ENCODE assay signal across 23 cellular contexts in the genomic region with DNA sequence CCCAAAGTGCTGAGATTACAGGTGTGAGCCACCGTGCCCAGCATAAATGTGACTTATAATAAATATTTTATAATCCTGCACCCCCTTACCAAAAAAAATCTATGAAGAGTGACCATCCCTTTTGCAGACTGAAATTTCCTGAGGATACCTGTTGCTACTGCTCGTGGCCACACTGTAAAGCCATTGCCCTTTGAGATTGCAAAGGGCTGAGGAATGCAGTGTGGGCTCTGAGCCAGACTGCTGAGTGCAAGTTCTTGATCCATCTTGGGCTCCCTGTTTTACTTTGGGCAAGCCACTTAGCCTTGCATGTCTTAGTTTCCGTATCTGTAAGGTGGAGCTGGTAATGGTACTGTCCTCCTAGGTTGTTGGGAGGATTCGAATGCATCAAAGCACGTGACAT. TPM values are rescaled to one million over a fixed set of nuclear protein-coding genes. Genes with fewer than 3 reads are reported as not detected.
A peak's percentile ranks its signal among the peaks of the same experiment; 100 is the strongest.
DNase-seq lines count a peak whose midpoint lies in the region; ATAC-seq, FAIRE-seq and TF ChIP-seq lines count a peak whose summit lies in the region.
"Had no signal": no experiment of that assay in that cellular context is flagged by ENCODE, and none has a peak within 500 bp of the region (broad histone marks: within the 10 kb centered on the region; RNA-seq: fewer than 3 reads in every experiment).

No MANE protein-coding gene starts in this region.

- no peaks in the 10 kb centered on the region for H3K36me3 ChIP-seq in small intestine (ENCODE audit: control insufficient read depth in 2 of 2, insufficient read depth in 2 of 2, low read length in 2 of 2)
- H3K36me3 ChIP-seq: ascending aorta, neural progenitor cell, right atrium auricular region had no signal

- H3K27ac ChIP-seq in small intestine (ENCODE audit: low read depth in 1 of 2, low read length in 1 of 2) = peak overlapping the region in 1 of 2 donors; percentile 97
- H3K27ac ChIP-seq: ascending aorta, coronary artery, neural progenitor cell, right atrium auricular region had no signal

- H3K9me3 ChIP-seq in small intestine (ENCODE audit: control insufficient read depth, low read depth) = no peaks in the 10 kb centered on the region

- no peak for ATAC-seq in HG03135 (IDR thresholded peaks at IDR 0.05; ENCODE audit: unreplicated experiment)
- ATAC-seq in GM21423 (IDR thresholded peaks at IDR 0.05; ENCODE audit: unreplicated experiment) = no peak
- ATAC-seq: activated CD4-positive, alpha-beta T cell treated with anti-CD3 and anti-CD28 coated beads for 36 hours had no signal

- peaks cover 2 to 8% of the 10 kb centered on the region in 2 donors for H3K4me1 ChIP-seq in small intestine (ENCODE audit: control insufficient read depth in 2 of 2, insufficient read depth in 1 of 2, low read depth in 1 of 2, low read length in 1 of 2)

- FAIRE-seq in small intestine (lab: Jason Lieb, UNC) = no peak

- TF ChIP-seq CTCF in choroid plexus epithelial cell (conservative IDR thresholded peaks at IDR 0.05; ENCODE audit: low read depth, low read length) = no peak

- 77 to 89% (median 79%) methylated on average over 5 of the region's 5 CpGs for WGBS in small intestine, 3 donors

- DNase-seq in ELR (ENCODE audit: low read depth) (peak; percentile 37), NCI-H226 (peak; percentile 62), choroid plexus epithelial cell (ENCODE audit: low read depth) (peak; percentile 64), small intestine (peak; percentile 77), NCI-H187 treated with DMSO at 0.1 percent for 48 hours (lab: John Stamatoyannopoulos, UW) (no peak), SW480 (ENCODE audit: low spot score) (no peak)
- DNase-seq: activated CD4-positive, alpha-beta T cell treated with anti-CD3 and anti-CD28 coated beads for 36 hours; activated CD8-positive, alpha-beta memory T cell treated with anti-CD3 and anti-CD28 coated beads, Interleukin-2, amount 50 U/mL, for 48 hours; activated gamma-delta T cell treated with Interleukin-2 at 50 U/mL for 16 hours; AML-193; DMS 273 treated with DMSO at 0.1 percent for 48 hours; KG1; midbrain; NCI-H1436 treated with DMSO at 0.1 percent for 48 hours; SIG-M5; stimulated activated CD4-positive, alpha-beta T cell treated with anti-CD3 and anti-CD28 coated beads, Interleukin-1b, Interleukin-23, amount 100 ng/mL, for 48 hours; T-helper 9 cell had no signal

- no peak overlapping the region for H3K4me3 ChIP-seq in choroid plexus epithelial cell (ENCODE audit: low read depth, low read length)
- no peak overlapping the region for H3K4me3 ChIP-seq in small intestine (ENCODE audit: low read depth in 1 of 2, low read length in 2 of 2)
- H3K4me3 ChIP-seq: ascending aorta, coronary artery, neural progenitor cell, right atrium auricular region had no signal

- H3K27me3 ChIP-seq in small intestine (ENCODE audit: control insufficient read depth in 2 of 2, insufficient read depth in 2 of 2, low read length in 2 of 2) = no peaks in the 10 kb centered on the region
- H3K27me3 ChIP-seq: ascending aorta, neural progenitor cell, right atrium auricular region had no signal

RNA-seq across cellular contexts. Expression of a gene that starts 23.4 kb away (rescaled TPM):
- 10 to 100 TPM; 19.2 to 36.2 (median 31.9) TPM for polyA plus RNA-seq in small intestine

RNA-seq across cellular contexts. Expression of a gene that starts 24.0 kb away (rescaled TPM):
- polyA plus RNA-seq in small intestine = not detected

Comparison
In these comparisons a context has a peak if more than half of its experiments do, and no peak if none do; other contexts are left out.
1. DNase-seq: peak in ELR (single experiment), NCI-H226 (single experiment), choroid plexus epithelial cell (single experiment) and small intestine (single experiment); none in NCI-H187 treated with DMSO at 0.1 percent for 48 hours (single experiment) and SW480 (single experiment).